In the genomic region with DNA sequence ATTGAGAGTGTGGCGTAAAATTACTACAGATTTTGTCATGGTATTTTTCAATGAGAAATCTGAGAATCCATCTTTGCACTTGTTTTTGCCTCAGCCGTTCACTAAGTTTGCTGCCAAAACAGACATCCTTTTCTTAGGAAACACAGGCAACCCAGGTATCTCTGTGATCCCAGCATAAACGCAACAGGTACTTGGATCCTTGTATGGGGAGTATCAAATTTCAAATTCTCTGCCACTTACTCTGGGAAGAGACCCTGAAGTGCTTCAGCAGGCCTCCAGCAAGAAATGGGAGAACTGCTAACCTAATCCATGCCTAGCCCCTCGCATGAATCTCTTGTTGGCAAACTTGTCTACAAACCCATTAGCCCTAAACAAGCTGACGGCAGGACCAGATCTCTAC, we compare ENCODE assay signal across 29 cellular contexts.
DNase-seq lines count a peak whose midpoint lies in the region; ATAC-seq, FAIRE-seq and TF ChIP-seq lines count a peak whose summit lies in the region.
"Had no signal": no experiment of that assay in that cellular context is flagged by ENCODE, and none has a peak within 500 bp of the region (broad histone marks: within the 10 kb centered on the region; RNA-seq: fewer than 3 reads in every experiment).

No MANE protein-coding gene starts in this region.

- no peak overlapping the region for H3K23ac ChIP-seq in trophoblast cell (ENCODE audit: low read length)

- H3K4me3 ChIP-seq in trophoblast cell (ENCODE audit: low read depth, low read length): no peak overlapping the region
- H3K4me3 ChIP-seq: left lung, neural progenitor cell, smooth muscle cell, tibial artery had no signal

- no peak overlapping the region for H4K12ac ChIP-seq in trophoblast cell (ENCODE audit: low read depth, low read length)

- no peak overlapping the region for H3K4me3 Mint-ChIP-seq in memory B cell
- H3K4me3 Mint-ChIP-seq: activated CD8-positive, alpha-beta T cell treated with anti-CD3 and anti-CD28 coated beads for 36 hours; activated naive CD4-positive, alpha-beta T cell treated with anti-CD3 and anti-CD28 coated beads for 36 hours; CD8-positive, alpha-beta T cell; endodermal cell; neural progenitor cell had no signal

- H3K36me3 ChIP-seq in trophoblast cell (ENCODE audit: control insufficient read depth in 1 of 2, insufficient read depth in 2 of 2, low read length in 2 of 2): peaks cover 0 to 7% of the 10 kb centered on the region in 2 experiments
- H3K36me3 ChIP-seq: BE2C, left lung, neural progenitor cell, tibial artery had no signal

- ATAC-seq in memory B cell (ENCODE audit: low read depth): no peak
- ATAC-seq: activated CD8-positive, alpha-beta T cell treated with anti-CD3 and anti-CD28 coated beads for 36 hours; CD8-positive, alpha-beta T cell; HCT116; Panc1; right cardiac atrium had no signal

- DNase-seq in DMS79 (lab: John Stamatoyannopoulos, UW) (peak; percentile 74), NCI-H187 (lab: John Stamatoyannopoulos, UW) (peak; percentile 35 to 65), NCI-H510A (lab: John Stamatoyannopoulos, UW) (peak; percentile 39), memory B cell (ENCODE audit: low spot score in 2 of 2) (no peak), trophoblast cell (no peak), D721Med (ENCODE audit: insufficient read length, low spot score) (no peak), NCI-H774 (lab: John Stamatoyannopoulos, UW) (no peak), NCI-H1436 treated with DMSO at 0.1 percent for 48 hours (lab: John Stamatoyannopoulos, UW) (no peak)
- DNase-seq: activated CD8-positive, alpha-beta T cell treated with anti-CD3 and anti-CD28 coated beads for 36 hours; activated naive CD4-positive, alpha-beta T cell treated with anti-CD3 and anti-CD28 coated beads for 36 hours; BE2C; CD8-positive, alpha-beta T cell; central memory CD4-positive, alpha-beta T cell; dermis blood vessel endothelial cell; DMS 273 treated with DMSO at 0.1 percent for 48 hours; endodermal cell; Kasumi-1; mesendoderm; NCI-H2227 treated with DMSO at 0.1 percent for 48 hours; right cardiac atrium; Right ventricle myocardium superior; tibial artery had no signal

- WGBS in trophoblast cell (ENCODE audit: extremely low coverage, insufficient coverage, insufficient read length): no CpG with 5 or more reads among the region's 5 CpGs

- H4K91ac ChIP-seq in trophoblast cell (ENCODE audit: low read depth, low read length): no peak overlapping the region

- peaks cover 7% of the 10 kb centered on the region for H3K9me3 ChIP-seq in trophoblast cell (ENCODE audit: insufficient read depth, low read depth, low read length)
- H3K9me3 ChIP-seq: BE2C, left lung, tibial artery had no signal

- no peak overlapping the region for H3K18ac ChIP-seq in trophoblast cell (ENCODE audit: low read length)

- H3K27me3 Mint-ChIP-seq in memory B cell: no peaks in the 10 kb centered on the region
- H3K27me3 Mint-ChIP-seq: activated CD8-positive, alpha-beta T cell treated with anti-CD3 and anti-CD28 coated beads for 36 hours had no signal

- H2BK12ac ChIP-seq in trophoblast cell (ENCODE audit: low read length): no peak overlapping the region

- H3K4ac ChIP-seq in trophoblast cell (ENCODE audit: low read depth, low read length): no peak overlapping the region

- H3K27me3 ChIP-seq in trophoblast cell (ENCODE audit: insufficient read depth, low read length): no peaks in the 10 kb centered on the region
- H3K27me3 ChIP-seq: BE2C, left lung, neural progenitor cell, tibial artery had no signal

- peak overlapping the region; percentile 86 for H3K27ac Mint-ChIP-seq in memory B cell
- H3K27ac Mint-ChIP-seq: activated CD8-positive, alpha-beta T cell treated with anti-CD3 and anti-CD28 coated beads for 36 hours; activated naive CD4-positive, alpha-beta T cell treated with anti-CD3 and anti-CD28 coated beads for 36 hours; CD8-positive, alpha-beta T cell; endodermal cell; neural progenitor cell had no signal

- H2AFZ ChIP-seq in trophoblast cell (ENCODE audit: insufficient read depth, low read length, poor library complexity): no peak overlapping the region
- H2AFZ ChIP-seq: neural progenitor cell had no signal

- FAIRE-seq in D721Med (lab: Jason Lieb, UNC): no peak
- FAIRE-seq: G401.6, islet of Langerhans had no signal

- H2BK5ac ChIP-seq in trophoblast cell (ENCODE audit: low read depth, low read length, poor library complexity): no peak overlapping the region

- peaks cover 59% of the 10 kb centered on the region for H3K4me1 Mint-ChIP-seq in memory B cell

- H3K14ac ChIP-seq in trophoblast cell (ENCODE audit: low read length): no peak overlapping the region

- H3K4me2 ChIP-seq in trophoblast cell (ENCODE audit: low read length): no peak overlapping the region
- H3K4me2 ChIP-seq: neural progenitor cell, smooth muscle cell had no signal

- H3K4me1 ChIP-seq in trophoblast cell (ENCODE audit: control insufficient read depth in 1 of 2, insufficient read depth in 2 of 2, low read length in 2 of 2): peaks cover 2% of the 10 kb centered on the region in 2 experiments
- H3K4me1 ChIP-seq: BE2C, tibial artery had no signal

- peaks cover 4% of the 10 kb centered on the region for H3K9me3 Mint-ChIP-seq in memory B cell
- H3K9me3 Mint-ChIP-seq: activated CD8-positive, alpha-beta T cell treated with anti-CD3 and anti-CD28 coated beads for 36 hours; activated naive CD4-positive, alpha-beta T cell treated with anti-CD3 and anti-CD28 coated beads for 36 hours; CD8-positive, alpha-beta T cell; endodermal cell; neural progenitor cell had no signal

- no peak overlapping the region for H4K8ac ChIP-seq in trophoblast cell (ENCODE audit: low read depth, low read length)

- no peak overlapping the region for H3K27ac ChIP-seq in trophoblast cell (ENCODE audit: low read depth, low read length)
- H3K27ac ChIP-seq: left lung, neural progenitor cell, tibial artery had no signal

- H3K79me1 ChIP-seq in trophoblast cell (ENCODE audit: low read length): no peaks in the 10 kb centered on the region

- H3K9ac ChIP-seq in trophoblast cell (ENCODE audit: low read length): no peak overlapping the region
- H3K9ac ChIP-seq: neural progenitor cell had no signal

- no peaks in the 10 kb centered on the region for H3K79me2 ChIP-seq in trophoblast cell (ENCODE audit: control insufficient read depth, insufficient read depth, low read length, poor library complexity)

- peaks cover 56% of the 10 kb centered on the region for H3K36me3 Mint-ChIP-seq in memory B cell
- H3K36me3 Mint-ChIP-seq: CD8-positive, alpha-beta T cell; neural progenitor cell had no signal

- H2AK5ac ChIP-seq in trophoblast cell (ENCODE audit: low read length): no peak overlapping the region

- H2BK120ac ChIP-seq in trophoblast cell (ENCODE audit: insufficient read depth, low read length, poor library complexity): no peak overlapping the region

- TF ChIP-seq CTCF in D721Med (IDR thresholded peaks at IDR 0.05; ENCODE audit: insufficient read depth, missing control alignments): no peak

Comparison
In these comparisons a context has a peak if more than half of its experiments do, and no peak if none do; other contexts are left out.
1. DNase-seq: peak in DMS79 (single experiment), NCI-H187 (2 of 2) and NCI-H510A (single experiment); none in memory B cell (0 of 2), trophoblast cell (0 of 2), D721Med (single experiment), NCI-H774 (single experiment) and NCI-H1436 treated with DMSO at 0.1 percent for 48 hours (single experiment).